ENCODE assay signal across 21 cellular contexts in genomic region chr12:123599721-123600120, GRCh38. TPM values are rescaled to one million over a fixed set of nuclear protein-coding genes. Genes with fewer than 3 reads are reported as not detected.
DNase-seq lines count a peak whose midpoint lies in the region; ATAC-seq and TF ChIP-seq lines count a peak whose summit lies in the region.
"Had no signal": no experiment of that assay in that cellular context is flagged by ENCODE, and none has a peak within 500 bp of the region (broad histone marks: within the 10 kb centered on the region; RNA-seq: fewer than 3 reads in every experiment).

No MANE protein-coding gene starts in this region.

- no peak for TF ChIP-seq CTCF in DND-41 (IDR thresholded peaks at IDR 0.05; ENCODE audit: borderline replicate concordance, extremely low read depth, low read length, poor library complexity, severe bottlenecking)

- peaks cover 28% of the 10 kb centered on the region for H3K4me1 Mint-ChIP-seq in T-helper 2 cell treated with Interferon-gamma antibody and Interleukin-4, amounts not matched to agents 5 μg/mL and 100 μg/mL, for 36 hours (ENCODE audit: low read depth)
- H3K4me1 Mint-ChIP-seq in activated naive CD8-positive, alpha-beta T cell treated with anti-CD3 and anti-CD28 coated beads for 36 hours: peaks cover 21% of the 10 kb centered on the region
- peaks cover 19 to 21% of the 10 kb centered on the region in 2 donors for H3K4me1 Mint-ChIP-seq in natural killer cell treated with Interleukin-12 subunit alpha and Interleukin-12 subunit beta and Interleukin-15 and Interleukin-18, amount 100 ng/mL, for 72 hours (ENCODE audit: low read depth in 2 of 2)

- H3K4me3 Mint-ChIP-seq in T-helper 2 cell treated with Interferon-gamma antibody and Interleukin-4, amounts not matched to agents 5 μg/mL and 100 μg/mL, for 36 hours: peak overlapping the region; percentile 25
- H3K4me3 Mint-ChIP-seq in activated naive CD8-positive, alpha-beta T cell treated with anti-CD3 and anti-CD28 coated beads for 36 hours: peak overlapping the region; percentile 46
- H3K4me3 Mint-ChIP-seq in natural killer cell treated with Interleukin-12 subunit alpha and Interleukin-12 subunit beta and Interleukin-15 and Interleukin-18, amount 100 ng/mL, for 72 hours: peak overlapping the region; percentile 61

- H3K27ac Mint-ChIP-seq in T-helper 2 cell treated with Interferon-gamma antibody and Interleukin-4, amounts not matched to agents 5 μg/mL and 100 μg/mL, for 36 hours: peak overlapping the region; percentile 68
- H3K27ac Mint-ChIP-seq in activated naive CD8-positive, alpha-beta T cell treated with anti-CD3 and anti-CD28 coated beads for 36 hours: no peak overlapping the region
- peak overlapping the region in 1 of 2 donors; percentile 12 for H3K27ac Mint-ChIP-seq in natural killer cell treated with Interleukin-12 subunit alpha and Interleukin-12 subunit beta and Interleukin-15 and Interleukin-18, amount 100 ng/mL, for 72 hours

- H3K9me3 Mint-ChIP-seq in T-helper 2 cell treated with Interferon-gamma antibody and Interleukin-4, amounts not matched to agents 5 μg/mL and 100 μg/mL, for 36 hours: no peaks in the 10 kb centered on the region
- no peaks in the 10 kb centered on the region for H3K9me3 Mint-ChIP-seq in activated naive CD8-positive, alpha-beta T cell treated with anti-CD3 and anti-CD28 coated beads for 36 hours
- H3K9me3 Mint-ChIP-seq in natural killer cell treated with Interleukin-12 subunit alpha and Interleukin-12 subunit beta and Interleukin-15 and Interleukin-18, amount 100 ng/mL, for 72 hours: no peaks in the 10 kb centered on the region
- H3K9me3 Mint-ChIP-seq: H9 had no signal

- H3K4me1 ChIP-seq in DND-41 (ENCODE audit: insufficient read depth, low read length): peaks cover 33% of the 10 kb centered on the region

- H3K36me3 ChIP-seq in DND-41 (ENCODE audit: insufficient read depth, low read length) (peaks cover 62% of the 10 kb centered on the region), MG63 (peaks cover 62% of the 10 kb centered on the region)

- H3K4me3 ChIP-seq in DND-41 (ENCODE audit: low read depth in 1 of 2, low read length in 2 of 2) (no peak overlapping the region), MG63 (no peak overlapping the region)
- H3K4me3 ChIP-seq: PC-9, psoas muscle, transverse colon had no signal

- peaks cover 81% of the 10 kb centered on the region for H3K79me2 ChIP-seq in DND-41 (ENCODE audit: insufficient read depth, low read length)

- H3K27me3 ChIP-seq in DND-41 (ENCODE audit: insufficient read depth, low read length, poor library complexity) (no peaks in the 10 kb centered on the region), MG63 (no peaks in the 10 kb centered on the region)
- H3K27me3 ChIP-seq: transverse colon had no signal

- no peak for ATAC-seq in DND-41 (ENCODE audit: insufficient read depth, low read depth)
- no peak for ATAC-seq in natural killer cell treated with Interleukin-12 subunit alpha and Interleukin-12 subunit beta and Interleukin-15 and Interleukin-18, amount 100 ng/mL, for 72 hours
- ATAC-seq: left ventricle myocardium superior, psoas muscle had no signal

- DNase-seq in T-helper 2 cell treated with Interferon-gamma antibody and Interleukin-4, amounts not matched to agents 5 μg/mL and 100 μg/mL, for 36 hours (ENCODE audit: low spot score): no peak
- DNase-seq in T-helper 2 cell (no peak), DND-41 (no peak), D341Med (ENCODE audit: low spot score) (no peak), MG63 (no peak), cerebellum (ENCODE audit: low spot score) (no peak)
- no peak for DNase-seq in activated naive CD8-positive, alpha-beta T cell treated with anti-CD3 and anti-CD28 coated beads for 36 hours
- DNase-seq in natural killer cell treated with Interleukin-12 subunit alpha and Interleukin-12 subunit beta and Interleukin-15 and Interleukin-18, amount 100 ng/mL, for 72 hours (ENCODE audit: low spot score): no peak
- DNase-seq: 8988T; activated CD4-positive, alpha-beta T cell treated with anti-CD3 and anti-CD28 coated beads, Interleukin-2, amount 50 U/mL, for 48 hours; activated gamma-delta T cell treated with Interleukin-2 at 50 U/mL for 16 hours; C1 segment of cervical spinal cord; effector memory CD4-positive, alpha-beta T cell; H9; Karpas-422; left ventricle myocardium superior; NCI-H2171; NCI-H748 treated with DMSO at 0.1 percent for 48 hours; PC-9; psoas muscle; transverse colon had no signal

- H3K4me2 ChIP-seq in DND-41 (ENCODE audit: insufficient read depth, low read length): no peak overlapping the region
- H3K4me2 ChIP-seq: PC-9 had no signal

- H3K36me3 Mint-ChIP-seq in T-helper 2 cell treated with Interferon-gamma antibody and Interleukin-4, amounts not matched to agents 5 μg/mL and 100 μg/mL, for 36 hours (ENCODE audit: low read depth): peaks cover 54% of the 10 kb centered on the region
- peaks cover 41% of the 10 kb centered on the region for H3K36me3 Mint-ChIP-seq in activated naive CD8-positive, alpha-beta T cell treated with anti-CD3 and anti-CD28 coated beads for 36 hours
- H3K36me3 Mint-ChIP-seq in natural killer cell treated with Interleukin-12 subunit alpha and Interleukin-12 subunit beta and Interleukin-15 and Interleukin-18, amount 100 ng/mL, for 72 hours: peaks cover 28% of the 10 kb centered on the region

- H3K9me3 ChIP-seq in DND-41 (ENCODE audit: insufficient read depth, low read length, severe bottlenecking) (no peaks in the 10 kb centered on the region), MG63 (no peaks in the 10 kb centered on the region)
- H3K9me3 ChIP-seq: psoas muscle, transverse colon had no signal

- peaks cover 4% of the 10 kb centered on the region; the same call in 1 of the 2 replicates for H4K20me1 ChIP-seq in DND-41 (ENCODE audit: insufficient read depth, low read length)

- H3K9ac ChIP-seq in DND-41 (ENCODE audit: low read depth, low read length): 0 out of 2 replicates have a peak overlapping the region, but pooled peaks have one; percentile 6

- H3K27ac ChIP-seq in DND-41 (ENCODE audit: low read length): no peak overlapping the region; the same call in 1 of the 2 replicates
- H3K27ac ChIP-seq: PC-9, psoas muscle, transverse colon had no signal

- no peaks in the 10 kb centered on the region for H3K27me3 Mint-ChIP-seq in T-helper 2 cell treated with Interferon-gamma antibody and Interleukin-4, amounts not matched to agents 5 μg/mL and 100 μg/mL, for 36 hours (ENCODE audit: low read depth)
- H3K27me3 Mint-ChIP-seq in activated naive CD8-positive, alpha-beta T cell treated with anti-CD3 and anti-CD28 coated beads for 36 hours: no peaks in the 10 kb centered on the region
- no peaks in the 10 kb centered on the region for H3K27me3 Mint-ChIP-seq in natural killer cell treated with Interleukin-12 subunit alpha and Interleukin-12 subunit beta and Interleukin-15 and Interleukin-18, amount 100 ng/mL, for 72 hours

- H2AFZ ChIP-seq in DND-41 (ENCODE audit: low read depth, low read length): no peak overlapping the region
- H2AFZ ChIP-seq: PC-9 had no signal

RNA-seq across cellular contexts. Expression of gene DDX55, which starts 2.2 kb away (rescaled TPM):
- total RNA-seq in activated naive CD8-positive, alpha-beta T cell treated with anti-CD3 and anti-CD28 coated beads for 36 hours: 10 to 100 TPM; 55.3 to 56.7 TPM
- 10 to 100 TPM; 38.7 to 80.0 TPM for total RNA-seq in natural killer cell treated with Interleukin-12 subunit alpha and Interleukin-12 subunit beta and Interleukin-15 and Interleukin-18, amount 100 ng/mL, for 72 hours
- total RNA-seq in MG63 (2014; rRNA removed; shearing (Covaris generic); ENCODE audit: low replicate concordance): 23.5 and 24.1 TPM in 2 replicates
- 20.6 TPM for total RNA-seq in cerebellum

RNA-seq across cellular contexts. Expression of gene TMED2, which starts 15.4 kb away (rescaled TPM):
- 100 to 1,000 TPM; 177 to 180 TPM for total RNA-seq in activated naive CD8-positive, alpha-beta T cell treated with anti-CD3 and anti-CD28 coated beads for 36 hours
- 100 to 1,000 TPM; 225 to 270 TPM for total RNA-seq in natural killer cell treated with Interleukin-12 subunit alpha and Interleukin-12 subunit beta and Interleukin-15 and Interleukin-18, amount 100 ng/mL, for 72 hours
- total RNA-seq in MG63 (2014; rRNA removed; shearing (Covaris generic); ENCODE audit: low replicate concordance): 395 and 529 TPM in 2 replicates
- total RNA-seq in cerebellum: 122 TPM

RNA-seq across cellular contexts. Expression of gene EIF2B1, which starts 33.8 kb away (rescaled TPM):
- total RNA-seq in activated naive CD8-positive, alpha-beta T cell treated with anti-CD3 and anti-CD28 coated beads for 36 hours: 10 to 100 TPM; 89.8 to 93.5 TPM
- total RNA-seq in natural killer cell treated with Interleukin-12 subunit alpha and Interleukin-12 subunit beta and Interleukin-15 and Interleukin-18, amount 100 ng/mL, for 72 hours: 10 to 100 TPM; 76.5 to 77.8 TPM
- 26.2 and 82.1 TPM in 2 replicates for total RNA-seq in MG63 (2014; rRNA removed; shearing (Covaris generic); ENCODE audit: low replicate concordance)
- total RNA-seq in cerebellum: 27.5 TPM

RNA-seq across cellular contexts. Expression of gene GTF2H3, which starts 33.9 kb away (rescaled TPM):
- 10 to 100 TPM; 95.9 TPM for total RNA-seq in activated naive CD8-positive, alpha-beta T cell treated with anti-CD3 and anti-CD28 coated beads for 36 hours
- total RNA-seq in natural killer cell treated with Interleukin-12 subunit alpha and Interleukin-12 subunit beta and Interleukin-15 and Interleukin-18, amount 100 ng/mL, for 72 hours: 10 to 100 TPM; 41.6 to 57.4 TPM
- 37.4 and 52.1 TPM in 2 replicates for total RNA-seq in MG63 (2014; rRNA removed; shearing (Covaris generic); ENCODE audit: low replicate concordance)
- total RNA-seq in cerebellum: 28.0 TPM
